In the genomic region with DNA sequence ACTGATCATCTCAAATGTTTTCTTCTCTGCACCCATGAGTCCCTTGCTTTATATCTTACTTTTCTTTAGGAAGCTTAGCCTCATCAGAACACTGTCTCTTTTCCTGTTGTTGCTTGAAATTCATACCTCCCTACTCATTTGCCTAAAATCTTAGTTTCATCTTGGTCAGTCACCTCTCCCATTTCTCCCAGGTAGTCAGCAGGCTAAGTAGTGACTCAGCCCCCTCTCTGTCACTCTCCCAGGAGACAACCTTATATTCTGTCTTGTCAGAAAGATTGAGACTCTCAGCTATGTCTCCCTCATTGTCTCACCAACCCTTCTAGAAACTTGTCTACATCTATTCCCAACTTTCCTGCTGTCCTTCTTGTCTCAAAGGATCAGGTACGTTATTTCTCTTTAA, we compare ENCODE assay signal across 17 cellular contexts.
DNase-seq lines count a peak whose midpoint lies in the region; ATAC-seq, FAIRE-seq and TF ChIP-seq lines count a peak whose summit lies in the region.
"Had no signal": no experiment of that assay in that cellular context is flagged by ENCODE, and none has a peak within 500 bp of the region (broad histone marks: within the 10 kb centered on the region; RNA-seq: fewer than 3 reads in every experiment).

No MANE protein-coding gene starts in this region.

- H3K4me3 ChIP-seq in Karpas-422 (ENCODE audit: low read length) = no peak overlapping the region
- H3K4me3 ChIP-seq in bronchial epithelial cell (ENCODE audit: low read depth, low read length) = no peak overlapping the region

- no peak for FAIRE-seq in bronchial epithelial cell (lab: Jason Lieb, UNC)
- FAIRE-seq: GM12892 had no signal

- intact Hi-C loops in head of caudate nucleus (cut with DNase I) = no loop called here

- H3K27me3 ChIP-seq in Karpas-422 (ENCODE audit: low read length) (no peaks in the 10 kb centered on the region), bronchial epithelial cell (ENCODE audit: control insufficient read depth, insufficient read depth, low read length) (no peaks in the 10 kb centered on the region)

- H3K9me3 ChIP-seq in Karpas-422 (ENCODE audit: low read length) = no peaks in the 10 kb centered on the region

- H3K4me1 ChIP-seq in Karpas-422 (ENCODE audit: low read length) = no peaks in the 10 kb centered on the region

- H3K79me2 ChIP-seq in Karpas-422 (ENCODE audit: low read length) = no peaks in the 10 kb centered on the region

- no peak for ATAC-seq in HG02588 (IDR thresholded peaks at IDR 0.05; ENCODE audit: unreplicated experiment)

- H3K9me2 ChIP-seq in Karpas-422 (replicated peaks; ENCODE audit: insufficient read depth, low read length) = no peaks in the 10 kb centered on the region

- H3K4me2 ChIP-seq in Karpas-422 (ENCODE audit: low read depth, low read length, poor library complexity, severe bottlenecking) = no peak overlapping the region

- H3K36me3 ChIP-seq in Karpas-422 (ENCODE audit: insufficient read depth, low read length) (no peaks in the 10 kb centered on the region), bronchial epithelial cell (ENCODE audit: control insufficient read depth, insufficient read depth, low read length) (no peaks in the 10 kb centered on the region)

- no peak overlapping the region for H3K27ac ChIP-seq in Karpas-422 (ENCODE audit: low read length)

- no peak overlapping the region for H3K9ac ChIP-seq in Karpas-422 (ENCODE audit: low read length)

- no peak for TF ChIP-seq CTCF in bronchial epithelial cell (IDR thresholded peaks at IDR 0.05; ENCODE audit: insufficient read depth, low read length, severe bottlenecking)

- H4K20me1 ChIP-seq in Karpas-422 (ENCODE audit: insufficient read depth, low read depth, low read length) = no peaks in the 10 kb centered on the region

- DNase-seq in Karpas-422 = peak; percentile 7
- DNase-seq in bronchial epithelial cell (ENCODE audit: low read depth) = peak; percentile 29
- DNase-seq in kidney tubule cell (ENCODE audit: low spot score) = peak; percentile 4
- DNase-seq in head of caudate nucleus = no peak
- no peak for DNase-seq in activated CD4-positive, alpha-beta T cell treated with anti-CD3 and anti-CD28 coated beads for 1 hour
- DNase-seq: C1 segment of cervical spinal cord; Calu3; CD4-positive, alpha-beta memory T cell; COR-L47; DMS53; DMS79 treated with DMSO at 0.1 percent for 48 hours; GF-D8; GOT3; H7; HCEC 1CT had no signal

- no peak overlapping the region for H2AFZ ChIP-seq in Karpas-422 (ENCODE audit: low read length)

Comparison
In these comparisons a context has a peak if more than half of its experiments do, and no peak if none do; other contexts are left out.
1. DNase-seq: peak in Karpas-422 (single experiment), bronchial epithelial cell (single experiment) and kidney tubule cell (single experiment); none in head of caudate nucleus (0 of 42) and activated CD4-positive, alpha-beta T cell treated with anti-CD3 and anti-CD28 coated beads for 1 hour (single experiment).